ENCODE assay signal across 20 cellular contexts in the genomic region with DNA sequence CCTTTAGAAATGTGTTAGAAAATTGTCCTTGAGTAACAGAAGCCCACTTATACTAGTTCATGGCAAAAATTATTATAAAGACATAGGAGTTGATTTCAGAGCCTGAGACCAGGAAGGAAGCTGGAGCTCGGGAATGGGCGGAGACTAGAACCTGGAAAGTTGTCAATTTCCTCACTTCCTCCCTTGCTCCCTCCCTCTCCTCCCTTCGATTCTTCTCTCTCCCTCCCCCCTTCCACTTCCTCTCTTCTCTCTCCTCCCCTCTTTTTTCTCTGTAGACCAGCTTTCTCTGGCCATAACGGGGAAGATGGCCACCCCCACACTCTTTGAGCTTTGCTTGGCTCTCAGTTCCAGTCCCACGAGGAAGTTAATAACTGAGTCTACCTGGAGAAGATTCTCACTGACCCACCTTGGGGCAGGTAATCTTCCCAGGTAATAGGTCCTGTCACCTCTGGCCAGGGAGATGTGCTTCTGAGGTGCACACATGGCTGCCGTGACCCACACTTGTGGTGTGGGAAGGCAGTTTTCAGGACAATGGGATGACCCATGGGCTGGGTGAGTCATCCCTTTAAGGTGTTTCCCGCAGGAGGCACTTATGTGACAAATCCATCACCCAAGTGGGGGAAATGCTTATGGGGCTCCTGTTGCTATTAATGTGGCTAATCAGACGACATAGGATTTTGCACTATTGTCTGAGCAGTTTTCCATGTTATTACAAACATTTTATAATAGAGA.
DNase-seq lines count a peak whose midpoint lies in the region; ATAC-seq, FAIRE-seq and TF ChIP-seq lines count a peak whose summit lies in the region.
"Had no signal": no experiment of that assay in that cellular context is flagged by ENCODE, and none has a peak within 500 bp of the region (broad histone marks: within the 10 kb centered on the region; RNA-seq: fewer than 3 reads in every experiment).

No MANE protein-coding gene starts in this region.

- DNase-seq in A549 (ENCODE audit: low read depth in 1 of 2, low spot score in 1 of 2): no peak
- no peak for DNase-seq in GM12891 (ENCODE audit: insufficient read length, low spot score)
- peak; percentile 64 for DNase-seq in RWPE1 (ENCODE audit: low spot score)
- peak; percentile 47 for DNase-seq in iPS-NIHi7 (ENCODE audit: extremely low spot score)
- no peak for DNase-seq in HuH-7.5 (ENCODE audit: low spot score)
- DNase-seq in MM.1S: no peak
- no peak for DNase-seq in frontal cortex (ENCODE audit: low spot score in 2 of 2)
- DNase-seq: activated CD4-positive, alpha-beta T cell treated with anti-CD3 and anti-CD28 coated beads for 1 hour; activated naive CD8-positive, alpha-beta T cell treated with anti-CD3 and anti-CD28 coated beads, Interleukin-2, amount 50 U/mL, for 24 hours; activated T-cell treated with anti-CD3 and anti-CD28 coated beads for 4 hours; DMS153; GOT3; heart left ventricle; islet precursor cell; NCI-H1694 treated with DMSO at 0.1 percent for 48 hours; T-helper 2 cell; upper lobe of left lung had no signal

- no peaks in the 10 kb centered on the region for H3K36me3 ChIP-seq in MM.1S (replicated peaks; ENCODE audit: insufficient read depth, low read length)
- H3K36me3 ChIP-seq: heart left ventricle, upper lobe of left lung had no signal

- H3K27ac ChIP-seq in A549: no peak overlapping the region
- H3K27ac ChIP-seq in RWPE1: no peak overlapping the region
- H3K27ac ChIP-seq in MM.1S (ENCODE audit: low read length): no peak overlapping the region
- H3K27ac ChIP-seq: heart left ventricle, upper lobe of left lung had no signal

- no peaks in the 10 kb centered on the region for H3K79me2 ChIP-seq in MM.1S (ENCODE audit: low read length)

- H3F3A ChIP-seq in MM.1S (ENCODE audit: insufficient read depth, low read length): no peaks in the 10 kb centered on the region

- H2AFZ ChIP-seq in MM.1S (ENCODE audit: low read length): no peak overlapping the region

- no peak for TF ChIP-seq CTCF in A549 (IDR thresholded peaks at IDR 0.05)
- TF ChIP-seq CTCF in RWPE1 (conservative IDR thresholded peaks at IDR 0.05; ENCODE audit: low read depth): no peak
- TF ChIP-seq CTCF in MM.1S (IDR thresholded peaks at IDR 0.05; ENCODE audit: low read length): no peak

- CTCF ChIA-PET in A549 (lab: Yijun Ruan, JAX): interaction anchor here (0.6 to 4.1 kb wide), 7 partner anchors 10 to 117 kb away, joined by 3 to 37 read pairs (median 4); no protein-coding TSS in a partner anchor
- CTCF ChIA-PET in RWPE1 (lab: Yijun Ruan, JAX): interaction anchor here (0.6 kb wide), 1 partner anchor 13 kb away, joined by 3 read pairs; no protein-coding TSS in a partner anchor

- H3K4me1 ChIP-seq in A549 (peaks cover 11% of the 10 kb centered on the region; the same call in 1 of the 3 replicates), MM.1S (ENCODE audit: low read length) (peaks cover 5% of the 10 kb centered on the region; the same call in 1 of the 2 replicates)

- H3K9me3 ChIP-seq in A549: no peaks in the 10 kb centered on the region
- no peaks in the 10 kb centered on the region for H3K9me3 ChIP-seq in MM.1S (replicated peaks; ENCODE audit: insufficient read depth, low read length)
- H3K9me3 ChIP-seq: upper lobe of left lung had no signal

- H3K9me2 ChIP-seq in MM.1S (replicated peaks; ENCODE audit: insufficient read depth, low read length): no peaks in the 10 kb centered on the region

- no peak for ATAC-seq in A549
- no peak for ATAC-seq in GM19397 (IDR thresholded peaks at IDR 0.05; ENCODE audit: unreplicated experiment)
- ATAC-seq: activated naive CD8-positive, alpha-beta T cell treated with anti-CD3 and anti-CD28 coated beads, Interleukin-2, amount 50 U/mL, for 24 hours; heart left ventricle; stimulated activated memory B cell treated with anti-CD40 and anti-IgM and Interleukin-4, amounts not matched to agents 10 μg/mL and 1 μg/mL and 100 μg/mL, for 72 hours had no signal

- no peak for TF ChIP-seq RAD21 in A549 (conservative IDR thresholded peaks at IDR 0.05 in 1 of 2, IDR thresholded peaks at IDR 0.05 in 1 of 2)

- H3K9ac ChIP-seq in MM.1S (ENCODE audit: low read length): no peak overlapping the region

- no peaks in the 10 kb centered on the region for H3K27me3 ChIP-seq in MM.1S (replicated peaks; ENCODE audit: insufficient read depth, low read length)
- H3K27me3 ChIP-seq: heart left ventricle, upper lobe of left lung had no signal

- H4K20me1 ChIP-seq in MM.1S (ENCODE audit: insufficient read depth, low read length): no peaks in the 10 kb centered on the region

- POLR2A ChIA-PET in A549 (lab: Yijun Ruan, JAX) (no interaction called here), RWPE1 (lab: Yijun Ruan, JAX; ENCODE audit: low non-redundant PET) (no interaction called here)

- 49% methylated on average over 8 of the region's 8 CpGs for WGBS in A549 (ENCODE audit: missing lambda C conversion rate)

- FAIRE-seq in A549 (lab: Jason Lieb, UNC) (no peak), GM12891 (lab: Jason Lieb, UNC) (no peak), frontal cortex (lab: Jason Lieb, UNC) (no peak)
- FAIRE-seq: endometrium had no signal

- no peak for TF ChIP-seq EP300 in A549 (IDR thresholded peaks at IDR 0.05)

- H3K4me3 ChIP-seq in A549 (no peak overlapping the region), MM.1S (ENCODE audit: low read length) (no peak overlapping the region)
- H3K4me3 ChIP-seq: heart left ventricle, upper lobe of left lung had no signal

- H3K4me2 ChIP-seq in A549 (peak overlapping the region; percentile 7; the same call in 1 of the 3 replicates), MM.1S (ENCODE audit: low read depth, low read length) (no peak overlapping the region)

- no peak for TF ChIP-seq POLR2A in A549 (IDR thresholded peaks at IDR 0.05; ENCODE audit: low read length)
- TF ChIP-seq POLR2A in GM12891 (IDR thresholded peaks at IDR 0.05; ENCODE audit: low read depth, low read length): no peak

TF ChIP-seq in A549, 52 proteins besides CTCF, POLR2A, EP300 and RAD21 (continues in another document):
- TF ChIP-seq, protein P1, sequence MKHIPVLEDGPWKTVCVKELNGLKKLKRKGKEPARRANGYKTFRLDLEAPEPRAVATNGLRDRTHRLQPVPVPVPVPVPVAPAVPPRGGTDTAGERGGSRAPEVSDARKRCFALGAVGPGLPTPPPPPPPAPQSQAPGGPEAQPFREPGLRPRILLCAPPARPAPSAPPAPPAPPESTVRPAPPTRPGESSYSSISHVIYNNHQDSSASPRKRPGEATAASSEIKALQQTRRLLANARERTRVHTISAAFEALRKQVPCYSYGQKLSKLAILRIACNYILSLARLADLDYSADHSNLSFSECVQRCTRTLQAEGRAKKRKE (CRISPR knock-in tag; IDR thresholded peaks at IDR 0.05; ENCODE audit: low read depth): no peak
- TF ChIP-seq CEBPB (IDR thresholded peaks at IDR 0.05): no peak
- TF ChIP-seq FOSL2 (IDR thresholded peaks at IDR 0.05): no peak
- TF ChIP-seq FOSL2 (CRISPR knock-in tag; IDR thresholded peaks at IDR 0.05): peak; percentile 29; the same call in 1 of the 2 replicates

TF ChIP-seq in GM12891, 5 proteins besides CTCF, POLR2A, EP300 and RAD21:
- TF ChIP-seq SPI1 (IDR thresholded peaks at IDR 0.05; ENCODE audit: low read depth, low read length) (peak; percentile 34; the same call in 1 of the 2 replicates), POLR2AphosphoS5 (IDR thresholded peaks at IDR 0.05; ENCODE audit: low read depth, low read length) (no peak), TAF1 (IDR thresholded peaks at IDR 0.05; ENCODE audit: low read depth, low read length) (no peak), PAX5 (IDR thresholded peaks at IDR 0.05; ENCODE audit: insufficient read depth, low read length, severe bottlenecking) (no peak), POU2F2 (IDR thresholded peaks at IDR 0.05; ENCODE audit: low read depth, low read length) (no peak)

Comparison
In these comparisons a context has a peak if more than half of its experiments do, and no peak if none do; other contexts are left out.
1. DNase-seq: peak in RWPE1 (single experiment) and iPS-NIHi7 (single experiment); none in A549 (0 of 2), GM12891 (single experiment), HuH-7.5 (single experiment), MM.1S (single experiment) and frontal cortex (0 of 2).